In the genomic region with DNA sequence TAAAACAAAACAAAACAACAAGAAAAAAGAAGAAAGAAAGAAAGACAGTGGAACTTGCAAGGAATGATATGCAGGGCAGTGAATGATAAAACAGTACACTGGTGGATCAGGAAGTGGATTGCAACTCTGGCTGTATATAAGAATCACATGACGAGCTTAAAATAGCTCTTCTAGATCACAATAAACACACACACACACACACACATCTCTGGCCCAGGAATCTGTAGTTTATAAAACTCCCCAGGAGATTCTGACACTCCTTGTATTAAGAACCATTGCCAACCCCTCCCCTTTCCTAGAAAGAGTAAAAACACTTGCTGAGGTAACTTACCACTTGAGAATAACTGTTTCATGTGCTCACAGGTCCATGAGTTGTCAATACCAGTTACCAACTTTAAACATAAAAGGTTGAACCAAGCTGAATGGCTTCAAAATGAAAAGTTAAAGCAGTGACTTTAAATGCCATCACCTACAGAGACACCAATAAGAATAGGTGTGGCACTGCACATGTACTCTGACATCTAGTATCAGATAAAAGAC, we compare ENCODE assay signal across 21 cellular contexts. TPM values are rescaled to one million over a fixed set of nuclear protein-coding genes. Genes with fewer than 3 reads are reported as not detected.
A peak's percentile ranks its signal among the peaks of the same experiment; 100 is the strongest.
DNase-seq lines count a peak whose midpoint lies in the region; ATAC-seq and TF ChIP-seq lines count a peak whose summit lies in the region.
"Had no signal": no experiment of that assay in that cellular context is flagged by ENCODE, and none has a peak within 500 bp of the region (broad histone marks: within the 10 kb centered on the region; RNA-seq: fewer than 3 reads in every experiment).

No MANE protein-coding gene starts in this region.

- intact Hi-C loops in dorsolateral prefrontal cortex (cut with DNase I): loop anchor here in 1 of 2 donors (10.0 kb wide), 2 partner anchors 265 to 555 kb away; partner anchors contain the start of gene GABRR3

- no peak for DNase-seq in activated naive CD8-positive, alpha-beta T cell treated with anti-CD3 and anti-CD28 coated beads, Interleukin-2, amount 10 ng/mL, durations not matched to agents 7 days and 5 days
- DNase-seq in activated naive CD8-positive, alpha-beta T cell treated with anti-CD3 and anti-CD28 coated beads for 36 hours: no peak
- DNase-seq in SK-MEL-5 (ENCODE audit: low read depth, low spot score): peak; percentile 36
- DNase-seq in dorsolateral prefrontal cortex: no peak
- no peak for DNase-seq in substantia nigra (lab: John Stamatoyannopoulos, UW)
- no peak for DNase-seq in NCI-H2081 (lab: John Stamatoyannopoulos, UW)
- no peak for DNase-seq in NCI-H2107 treated with DMSO at 0.1 percent for 48 hours (lab: John Stamatoyannopoulos, UW; ENCODE audit: unreplicated experiment)
- no peak for DNase-seq in iPS-NIHi11 (ENCODE audit: low spot score)
- DNase-seq: activated CD8-positive, alpha-beta memory T cell treated with anti-CD3 and anti-CD28 coated beads for 24 hours; CD8-positive, alpha-beta T cell; DMS79 treated with DMSO at 0.1 percent for 48 hours; GOT3; left cardiac atrium; MM.1S; NCI-H1694 treated with DMSO at 0.1 percent for 48 hours; NK-92 treated with Interleukin-12 subunit alpha and Interleukin-12 subunit beta, amount 100 ng/mL, for 24 hours; upper lobe of right lung had no signal

- no peak for ATAC-seq in activated naive CD8-positive, alpha-beta T cell treated with anti-CD3 and anti-CD28 coated beads, Interleukin-2, amount 10 ng/mL, durations not matched to agents 7 days and 5 days (ENCODE audit: low read depth)
- ATAC-seq: CD8-positive, alpha-beta T cell; left cardiac atrium; upper lobe of right lung had no signal

- H3K4me3 ChIP-seq in dorsolateral prefrontal cortex: peak overlapping the region in 33 of 59 donors; percentile 1 to 95 (median 85)
- H3K4me3 ChIP-seq: ascending aorta, right atrium auricular region, upper lobe of right lung had no signal

- no peaks in the 10 kb centered on the region for H3K27me3 ChIP-seq in dorsolateral prefrontal cortex
- H3K27me3 ChIP-seq: ascending aorta, right atrium auricular region, upper lobe of right lung had no signal

- peak overlapping the region; percentile 76 for H3K27ac Mint-ChIP-seq in activated naive CD8-positive, alpha-beta T cell treated with anti-CD3 and anti-CD28 coated beads, Interleukin-2, amount 10 ng/mL, durations not matched to agents 7 days and 5 days
- no peak overlapping the region for H3K27ac Mint-ChIP-seq in activated naive CD8-positive, alpha-beta T cell treated with anti-CD3 and anti-CD28 coated beads for 36 hours
- H3K27ac Mint-ChIP-seq: CD8-positive, alpha-beta T cell; stimulated activated naive CD8-positive, alpha-beta T cell treated with anti-CD3 and anti-CD28 coated beads, Interleukin-15, Interleukin-2, amounts not matched to agents 100 ng/mL and 50 ng/mL, for 24 hours had no signal

- H3K4me3 Mint-ChIP-seq in activated naive CD8-positive, alpha-beta T cell treated with anti-CD3 and anti-CD28 coated beads, Interleukin-2, amount 10 ng/mL, durations not matched to agents 7 days and 5 days: peak overlapping the region; percentile 53
- no peak overlapping the region for H3K4me3 Mint-ChIP-seq in activated naive CD8-positive, alpha-beta T cell treated with anti-CD3 and anti-CD28 coated beads for 36 hours
- H3K4me3 Mint-ChIP-seq: CD8-positive, alpha-beta T cell; stimulated activated naive CD8-positive, alpha-beta T cell treated with anti-CD3 and anti-CD28 coated beads, Interleukin-15, Interleukin-2, amounts not matched to agents 100 ng/mL and 50 ng/mL, for 24 hours had no signal

- H3K27ac ChIP-seq in dorsolateral prefrontal cortex (peak overlapping the region in 48 of 59 donors; percentile 2 to 98 (median 68)), substantia nigra (ENCODE audit: low read depth, low read length, poor library complexity, severe bottlenecking) (peak overlapping the region; percentile 63)
- H3K27ac ChIP-seq: ascending aorta, right atrium auricular region, upper lobe of right lung had no signal

- no peaks in the 10 kb centered on the region for H3K27me3 Mint-ChIP-seq in activated naive CD8-positive, alpha-beta T cell treated with anti-CD3 and anti-CD28 coated beads, Interleukin-2, amount 10 ng/mL, durations not matched to agents 7 days and 5 days
- no peaks in the 10 kb centered on the region for H3K27me3 Mint-ChIP-seq in activated naive CD8-positive, alpha-beta T cell treated with anti-CD3 and anti-CD28 coated beads for 36 hours
- H3K27me3 Mint-ChIP-seq: stimulated activated naive CD8-positive, alpha-beta T cell treated with anti-CD3 and anti-CD28 coated beads, Interleukin-15, Interleukin-2, amounts not matched to agents 100 ng/mL and 50 ng/mL, for 24 hours had no signal

- peaks cover 43% of the 10 kb centered on the region for H3K36me3 Mint-ChIP-seq in activated naive CD8-positive, alpha-beta T cell treated with anti-CD3 and anti-CD28 coated beads, Interleukin-2, amount 10 ng/mL, durations not matched to agents 7 days and 5 days
- peaks cover 54% of the 10 kb centered on the region for H3K36me3 Mint-ChIP-seq in activated naive CD8-positive, alpha-beta T cell treated with anti-CD3 and anti-CD28 coated beads for 36 hours

- H3K4me1 Mint-ChIP-seq in activated naive CD8-positive, alpha-beta T cell treated with anti-CD3 and anti-CD28 coated beads, Interleukin-2, amount 10 ng/mL, durations not matched to agents 7 days and 5 days: peaks cover 46% of the 10 kb centered on the region
- peaks cover 48% of the 10 kb centered on the region for H3K4me1 Mint-ChIP-seq in activated naive CD8-positive, alpha-beta T cell treated with anti-CD3 and anti-CD28 coated beads for 36 hours

- no peak for TF ChIP-seq CTCF in dorsolateral prefrontal cortex (IDR thresholded peaks at IDR 0.05 in 54 of 56, conservative IDR thresholded peaks at IDR 0.05 in 2 of 56; ENCODE audit: low read depth in 1 of 56, partially characterized antibody in 56 of 56)

- in situ Hi-C loops in SK-MEL-5 (cut with HindIII; ENCODE audit: low pct_unique_long_range_greater_than_20kb, low sequenced_read_pairs): no loop called here

- no peaks in the 10 kb centered on the region for H3K9me3 Mint-ChIP-seq in activated naive CD8-positive, alpha-beta T cell treated with anti-CD3 and anti-CD28 coated beads, Interleukin-2, amount 10 ng/mL, durations not matched to agents 7 days and 5 days
- H3K9me3 Mint-ChIP-seq in activated naive CD8-positive, alpha-beta T cell treated with anti-CD3 and anti-CD28 coated beads for 36 hours: no peaks in the 10 kb centered on the region
- H3K9me3 Mint-ChIP-seq: CD8-positive, alpha-beta T cell; stimulated activated naive CD8-positive, alpha-beta T cell treated with anti-CD3 and anti-CD28 coated beads, Interleukin-15, Interleukin-2, amounts not matched to agents 100 ng/mL and 50 ng/mL, for 24 hours had no signal

- POLR2A ChIA-PET in activated naive CD8-positive, alpha-beta T cell treated with anti-CD3 and anti-CD28 coated beads, Interleukin-2, amount 10 ng/mL, durations not matched to agents 7 days and 5 days (lab: Charles Lee): no interaction called here

RNA-seq across cellular contexts. Expression of gene CPOX, which starts 4.0 kb away (rescaled TPM):
- total RNA-seq in activated naive CD8-positive, alpha-beta T cell treated with anti-CD3 and anti-CD28 coated beads, Interleukin-2, amount 10 ng/mL, durations not matched to agents 7 days and 5 days: 10 to 100 TPM; 51.1 to 52.2 TPM
- 10 to 100 TPM; 48.6 to 54.7 TPM for total RNA-seq in activated naive CD8-positive, alpha-beta T cell treated with anti-CD3 and anti-CD28 coated beads for 36 hours
- 66.4 and 69.5 TPM in 2 replicates for total RNA-seq in SK-MEL-5 (2014; rRNA removed; shearing (Covaris generic))
- 100 and 114 TPM in 2 replicates for polyA plus RNA-seq in SK-MEL-5 (2015; cell fraction: cytosol; rRNA removed)
- 143 and 173 TPM in 2 replicates for polyA plus RNA-seq in SK-MEL-5 (2015; cell fraction: nucleus; rRNA removed)
- 100 to 1,000 TPM in 3 of 120 experiments, 10 to 100 TPM in 117; 23.2 to 140 (median 47.8) TPM for total RNA-seq in dorsolateral prefrontal cortex

RNA-seq across cellular contexts. Expression of gene GPR15, which starts 57.6 kb away (rescaled TPM):
- total RNA-seq in activated naive CD8-positive, alpha-beta T cell treated with anti-CD3 and anti-CD28 coated beads, Interleukin-2, amount 10 ng/mL, durations not matched to agents 7 days and 5 days: 10 to 100 TPM; 40.6 to 44.1 TPM
- 1 to 10 TPM in 1 of 2 experiments, under 1 TPM in 1; 0.52 to 1.0 TPM for total RNA-seq in activated naive CD8-positive, alpha-beta T cell treated with anti-CD3 and anti-CD28 coated beads for 36 hours
- total RNA-seq in SK-MEL-5 (2014; rRNA removed; shearing (Covaris generic)): not detected in 2 replicates
- polyA plus RNA-seq in SK-MEL-5 (2015; cell fraction: cytosol; rRNA removed): not detected in 2 replicates
- polyA plus RNA-seq in SK-MEL-5 (2015; cell fraction: nucleus; rRNA removed): not detected in 2 replicates
- under 1 TPM in 1 of 120 experiments, not detected in 119; 0.56 TPM for total RNA-seq in dorsolateral prefrontal cortex
- total RNA-seq: ascending aorta, chondrocyte, right atrium auricular region had no signal

Comparison
In these comparisons a context has a peak if more than half of its experiments do, and no peak if none do; other contexts are left out.
1. RNA of gene GPR15, which starts 57.6 kb away (total RNA-seq): 40.6 to 44.1 TPM in activated naive CD8-positive, alpha-beta T cell treated with anti-CD3 and anti-CD28 coated beads, Interleukin-2, amount 10 ng/mL, durations not matched to agents 7 days and 5 days; 0.52 to 1.0 TPM in activated naive CD8-positive, alpha-beta T cell treated with anti-CD3 and anti-CD28 coated beads for 36 hours, not detected in SK-MEL-5 and 0.56 TPM in dorsolateral prefrontal cortex; every median in the first group is over 10 times any median in the second.